9 cellular contexts compared by ENCODE assay signal in genomic region chr10:72277996-72278667, GRCh38. TPM values are rescaled to one million over a fixed set of nuclear protein-coding genes. Genes with fewer than 3 reads are reported as not detected.
DNase-seq lines count a peak whose midpoint lies in the region; ATAC-seq and TF ChIP-seq lines count a peak whose summit lies in the region.
"Had no signal": no experiment of that assay in that cellular context is flagged by ENCODE, and none has a peak within 500 bp of the region (broad histone marks: within the 10 kb centered on the region; RNA-seq: fewer than 3 reads in every experiment).

No MANE protein-coding gene starts in this region.

- H3F3A ChIP-seq in PC-9 (ENCODE audit: insufficient read depth, low read depth) = peaks cover 60% of the 10 kb centered on the region

- H3K4me1 ChIP-seq in CD4-positive, alpha-beta memory T cell (ENCODE audit: insufficient read depth, low read length) = peaks cover 31% of the 10 kb centered on the region
- H3K4me1 ChIP-seq in PC-9 (replicated peaks; ENCODE audit: insufficient read depth) (peaks cover 25% of the 10 kb centered on the region), neuronal stem cell (ENCODE audit: control insufficient read depth in 2 of 2, insufficient read depth in 1 of 2, low read depth in 1 of 2, low read length in 2 of 2) (peaks cover 15 to 26% of the 10 kb centered on the region in 2 donors)

- no peak overlapping the region for H2BK12ac ChIP-seq in neuronal stem cell (ENCODE audit: low read length)

- no peak for ATAC-seq in GM18511 (IDR thresholded peaks at IDR 0.05; ENCODE audit: unreplicated experiment)
- no peak for ATAC-seq in HG03175 (IDR thresholded peaks at IDR 0.05; ENCODE audit: unreplicated experiment)

- H2BK15ac ChIP-seq in neuronal stem cell (ENCODE audit: low read length) = no peak overlapping the region

- CTCF ChIA-PET in CD4-positive, alpha-beta memory T cell (lab: Charles Lee; ENCODE audit: partially characterized antibody) = interaction anchor here (0.8 to 2.9 kb wide), 10 partner anchors 13 to 194 kb away, joined by 3 to 10 read pairs (median 4); no protein-coding TSS in a partner anchor
- CTCF ChIA-PET in PC-9 (lab: Charles Lee) = interaction anchor here (0.7 kb wide), 2 partner anchors 54 to 1914 kb away, joined by 3 to 18 read pairs; no protein-coding TSS in a partner anchor

- H2BK120ac ChIP-seq in neuronal stem cell (ENCODE audit: low read depth, low read length) = no peak overlapping the region

- TF ChIP-seq CTCF in PC-9 (conservative IDR thresholded peaks at IDR 0.05) (no peak), chondrocyte (IDR thresholded peaks at IDR 0.05) (no peak)

- H3K23ac ChIP-seq in neuronal stem cell (ENCODE audit: low read depth, low read length, poor library complexity) = no peak overlapping the region

- no peaks in the 10 kb centered on the region for H3K27me3 ChIP-seq in CD4-positive, alpha-beta memory T cell (ENCODE audit: insufficient read depth, low read length)
- H3K27me3 ChIP-seq in PC-9 (ENCODE audit: insufficient read depth, low read depth) = no peaks in the 10 kb centered on the region
- no peaks in the 10 kb centered on the region for H3K27me3 ChIP-seq in neuronal stem cell (ENCODE audit: control insufficient read depth in 3 of 3, insufficient read depth in 3 of 3, low read depth in 1 of 3, low read length in 3 of 3)

- no peak for DNase-seq in CD4-positive, alpha-beta memory T cell
- DNase-seq in PC-9 (peak in 1 of 2 experiments; percentile 41), chondrocyte (ENCODE audit: low spot score) (no peak), neuronal stem cell (ENCODE audit: low spot score) (no peak), putamen (ENCODE audit: low spot score) (no peak), kidney glomerular epithelial cell (lab: John Stamatoyannopoulos, UW) (no peak)
- DNase-seq: MM.1S had no signal

- H3K79me2 ChIP-seq in PC-9 (ENCODE audit: low read depth) = peaks cover 34% of the 10 kb centered on the region

- H3K9me2 ChIP-seq in PC-9 (ENCODE audit: insufficient read depth) = no peaks in the 10 kb centered on the region

- peak overlapping the region in 3 of 8 donors; percentile 16 to 29 (median 24) for H3K4me3 Mint-ChIP-seq in CD4-positive, alpha-beta memory T cell
- no peak overlapping the region for H3K4me3 Mint-ChIP-seq in chondrocyte (ENCODE audit: unreplicated experiment)

- no peaks in the 10 kb centered on the region for H3K27me3 Mint-ChIP-seq in CD4-positive, alpha-beta memory T cell
- H3K27me3 Mint-ChIP-seq in chondrocyte (ENCODE audit: low read depth) = no peaks in the 10 kb centered on the region

- no CpG with 5 or more reads among the region's 3 CpGs for WGBS in neuronal stem cell (ENCODE audit: extremely low coverage in 2 of 2, insufficient read length in 2 of 2, insufficient replicate concordance in 1 of 2), 2 donors

- no peak overlapping the region for H4K8ac ChIP-seq in neuronal stem cell (ENCODE audit: low read depth, low read length)

- peaks cover 11% of the 10 kb centered on the region for H3K79me1 ChIP-seq in neuronal stem cell (ENCODE audit: low read depth, low read length)

- peaks cover 21 to 29% of the 10 kb centered on the region in 2 donors for H3K36me3 Mint-ChIP-seq in CD4-positive, alpha-beta memory T cell
- H3K36me3 Mint-ChIP-seq in chondrocyte (ENCODE audit: low read depth) = peaks cover 20% of the 10 kb centered on the region

- H2BK5ac ChIP-seq in neuronal stem cell (ENCODE audit: low read length) = no peak overlapping the region

- peaks cover 22 to 56% (median 38%) of the 10 kb centered on the region in 4 donors for H3K4me1 Mint-ChIP-seq in CD4-positive, alpha-beta memory T cell
- H3K4me1 Mint-ChIP-seq in chondrocyte (ENCODE audit: low read depth) = peaks cover 33% of the 10 kb centered on the region

- no peak overlapping the region for H3K4me2 ChIP-seq in PC-9
- H3K4me2 ChIP-seq in neuronal stem cell (ENCODE audit: insufficient read depth, low read length, poor library complexity, severe bottlenecking) = no peak overlapping the region

- H3K9me3 Mint-ChIP-seq in CD4-positive, alpha-beta memory T cell = peaks cover 0 to 2% (median 0%) of the 10 kb centered on the region in 8 donors
- no peaks in the 10 kb centered on the region for H3K9me3 Mint-ChIP-seq in chondrocyte (ENCODE audit: low read depth)

- peak overlapping the region; percentile 31 for H3K27ac ChIP-seq in CD4-positive, alpha-beta memory T cell (ENCODE audit: low read depth, low read length)
- peak overlapping the region; percentile 83 for H3K27ac ChIP-seq in PC-9
- H3K27ac ChIP-seq in neuronal stem cell (replicated peaks; ENCODE audit: low read length) = no peak overlapping the region

- H2AFZ ChIP-seq in PC-9 (no peak overlapping the region), neuronal stem cell (ENCODE audit: low read length) (peak overlapping the region; percentile 37)

- H3K4me3 ChIP-seq in CD4-positive, alpha-beta memory T cell (ENCODE audit: low read length in 2 of 2) = no peak overlapping the region
- no peak overlapping the region for H3K4me3 ChIP-seq in PC-9
- H3K4me3 ChIP-seq in neuronal stem cell (ENCODE audit: low read length in 2 of 2) = no peak overlapping the region

- no TSS peak for BruUV-seq in PC-9 (replicated peaks; lab: Mats Ljungman, UMichigan)

- no peak overlapping the region for H3K18ac ChIP-seq in neuronal stem cell (ENCODE audit: low read length)

- peaks cover 22% of the 10 kb centered on the region for H4K20me1 ChIP-seq in PC-9 (ENCODE audit: insufficient read depth)

- no peaks in the 10 kb centered on the region for H3K9me3 ChIP-seq in CD4-positive, alpha-beta memory T cell (ENCODE audit: control insufficient read depth in 1 of 2, low read length in 2 of 2)
- H3K9me3 ChIP-seq in PC-9 (ENCODE audit: insufficient read depth, low read depth) (no peaks in the 10 kb centered on the region), neuronal stem cell (replicated peaks in 1 of 2; ENCODE audit: control insufficient read depth in 2 of 2, insufficient read depth in 1 of 2, low read depth in 1 of 2, low read length in 2 of 2) (no peaks in the 10 kb centered on the region)

- H3K4ac ChIP-seq in neuronal stem cell (ENCODE audit: low read length) = no peak overlapping the region

- no peak overlapping the region for H3K9ac ChIP-seq in neuronal stem cell (ENCODE audit: low read depth, low read length, poor library complexity)

- POLR2A ChIA-PET in CD4-positive, alpha-beta memory T cell (lab: Charles Lee; ENCODE audit: partially characterized antibody) = interaction anchor here (0.8 to 7.7 kb wide), 9 partner anchors 12 to 62 kb away, joined by 3 to 156 read pairs (median 4); partner anchors contain the start of genes ANAPC16 and ASCC1
- POLR2A ChIA-PET in PC-9 (lab: Charles Lee; ENCODE audit: unreplicated experiment) = interaction anchor here (0.6 to 1.1 kb wide), 3 partner anchors 14 to 272 kb away, joined by 3 to 5 read pairs (median 4); no protein-coding TSS in a partner anchor

- no peak overlapping the region for H2AK5ac ChIP-seq in neuronal stem cell (ENCODE audit: low read depth, low read length)

- H3K27ac Mint-ChIP-seq in CD4-positive, alpha-beta memory T cell = peak overlapping the region; percentile 6 to 98 (median 83)
- peak overlapping the region; percentile 100 for H3K27ac Mint-ChIP-seq in chondrocyte (ENCODE audit: unreplicated experiment)

- H4K91ac ChIP-seq in neuronal stem cell (ENCODE audit: low read depth, low read length, poor library complexity) = no peak overlapping the region

- H3K14ac ChIP-seq in neuronal stem cell (ENCODE audit: low read length) = no peak overlapping the region

- intact Hi-C loops in CD4-positive, alpha-beta memory T cell (cut with micrococcal nuclease) = no loop called here
- intact Hi-C loops in PC-9 (cut with micrococcal nuclease; ENCODE audit: unreplicated experiment) = no loop called here

- peaks cover 20% of the 10 kb centered on the region for H3K36me3 ChIP-seq in CD4-positive, alpha-beta memory T cell (ENCODE audit: insufficient read depth, low read length)
- peaks cover 25% of the 10 kb centered on the region for H3K36me3 ChIP-seq in PC-9 (ENCODE audit: low read depth)
- peaks cover 15 to 22% of the 10 kb centered on the region in 2 donors for H3K36me3 ChIP-seq in neuronal stem cell (replicated peaks in 1 of 2; ENCODE audit: control insufficient read depth in 2 of 2, insufficient read depth in 2 of 2, low read length in 2 of 2)

RNA-seq across cellular contexts. Expression of gene DDIT4, which starts 4.4 kb away (rescaled TPM):
- total RNA-seq in CD4-positive, alpha-beta memory T cell = 10 to 100 TPM; 23.1 to 24.5 TPM
- polyA plus RNA-seq in CD4-positive, alpha-beta memory T cell = 100 to 1,000 TPM; 154 to 635 TPM
- total RNA-seq in PC-9 (2021) (178 and 212 TPM in 2 replicates), chondrocyte (68.5 to 241 TPM (median 227 TPM) in 3 replicates)
- 58.0 TPM for polyA plus RNA-seq in neuronal stem cell (2013, experiment 1 of 2)
- polyA plus RNA-seq in neuronal stem cell (2013, experiment 2 of 2) = 58.6 TPM
